Comparison of ENCODE assay signal across 8 cellular contexts in genomic region chr4:110533940-110534339, GRCh38. TPM values are rescaled to one million over a fixed set of nuclear protein-coding genes. Genes with fewer than 3 reads are reported as not detected.
A peak's percentile ranks its signal among the peaks of the same experiment; 100 is the strongest.
DNase-seq lines count a peak whose midpoint lies in the region; TF ChIP-seq lines count a peak whose summit lies in the region.

No MANE protein-coding gene starts in this region.

- peaks cover 23% of the 10 kb centered on the region for H3K9me3 Mint-ChIP-seq in nephron
- peaks cover 3% of the 10 kb centered on the region for H3K9me3 Mint-ChIP-seq in activated T-helper 1 cell treated with anti-CD3 and anti-CD28 coated beads, Interleukin-12 subunit alpha, Interleukin-12 subunit beta, Interleukin-2, Interleukin-4 antibody, amounts not matched to agents 30 ng/mL and 10 ng/mL and 1 ng/mL, durations not matched to agents 14 hours and 24 hours and 36 hours
- peaks cover 34% of the 10 kb centered on the region for H3K9me3 Mint-ChIP-seq in nephron progenitor cell

- TF ChIP-seq CTCF in nephron (IDR thresholded peaks at IDR 0.05; ENCODE audit: unreplicated experiment in 3 of 3) (no peak), nephron progenitor cell (IDR thresholded peaks at IDR 0.05) (no peak)

- H3K36me3 Mint-ChIP-seq in nephron (ENCODE audit: low read depth), result peaks cover 61% of the 10 kb centered on the region
- no peaks in the 10 kb centered on the region for H3K36me3 Mint-ChIP-seq in activated T-helper 1 cell treated with anti-CD3 and anti-CD28 coated beads, Interleukin-12 subunit alpha, Interleukin-12 subunit beta, Interleukin-2, Interleukin-4 antibody, amounts not matched to agents 30 ng/mL and 10 ng/mL and 1 ng/mL, durations not matched to agents 14 hours and 24 hours and 36 hours (ENCODE audit: low read depth)
- peaks cover 35% of the 10 kb centered on the region for H3K36me3 Mint-ChIP-seq in nephron progenitor cell (ENCODE audit: low read depth)

- DNase-seq in EL (peak; percentile 93), Kasumi-1 (lab: John Stamatoyannopoulos, UW) (peak; percentile 23 to 42), brain pericyte (ENCODE audit: low read depth, low spot score) (peak; percentile 91), G401 (ENCODE audit: low spot score) (no peak), nephron progenitor cell (no peak), posterior vena cava (ENCODE audit: low spot score) (no peak)
- no peak for DNase-seq in activated T-helper 1 cell treated with anti-CD3 and anti-CD28 coated beads, Interleukin-12 subunit alpha, Interleukin-12 subunit beta, Interleukin-2, Interleukin-4 antibody, amounts not matched to agents 30 ng/mL and 10 ng/mL and 1 ng/mL, durations not matched to agents 14 hours and 24 hours and 36 hours (ENCODE audit: low spot score)

- in situ Hi-C loops in G401 (cut with HindIII; ENCODE audit: low sequenced_read_pairs), result no loop called here

- H3K4me3 Mint-ChIP-seq in nephron (no peak overlapping the region), nephron progenitor cell (no peak overlapping the region)
- H3K4me3 Mint-ChIP-seq in activated T-helper 1 cell treated with anti-CD3 and anti-CD28 coated beads, Interleukin-12 subunit alpha, Interleukin-12 subunit beta, Interleukin-2, Interleukin-4 antibody, amounts not matched to agents 30 ng/mL and 10 ng/mL and 1 ng/mL, durations not matched to agents 14 hours and 24 hours and 36 hours, result no peak overlapping the region

- H3K27ac Mint-ChIP-seq in nephron (peak overlapping the region in 2 of 3 experiments; percentile 22 to 51), nephron progenitor cell (no peak overlapping the region)
- H3K27ac Mint-ChIP-seq in activated T-helper 1 cell treated with anti-CD3 and anti-CD28 coated beads, Interleukin-12 subunit alpha, Interleukin-12 subunit beta, Interleukin-2, Interleukin-4 antibody, amounts not matched to agents 30 ng/mL and 10 ng/mL and 1 ng/mL, durations not matched to agents 14 hours and 24 hours and 36 hours, result no peak overlapping the region

- intact Hi-C loops in activated T-helper 1 cell treated with anti-CD3 and anti-CD28 coated beads, Interleukin-12 subunit alpha, Interleukin-12 subunit beta, Interleukin-2, Interleukin-4 antibody, amounts not matched to agents 30 ng/mL and 10 ng/mL and 1 ng/mL, durations not matched to agents 14 hours and 24 hours and 36 hours (cut with micrococcal nuclease), result no loop called here
- intact Hi-C loops in posterior vena cava (cut with DNase I), result no loop called here

- no peaks in the 10 kb centered on the region for H3K27me3 Mint-ChIP-seq in nephron (ENCODE audit: low read depth)
- H3K27me3 Mint-ChIP-seq in activated T-helper 1 cell treated with anti-CD3 and anti-CD28 coated beads, Interleukin-12 subunit alpha, Interleukin-12 subunit beta, Interleukin-2, Interleukin-4 antibody, amounts not matched to agents 30 ng/mL and 10 ng/mL and 1 ng/mL, durations not matched to agents 14 hours and 24 hours and 36 hours (ENCODE audit: insufficient read depth), result peaks cover 15% of the 10 kb centered on the region
- peaks cover 3% of the 10 kb centered on the region for H3K27me3 Mint-ChIP-seq in nephron progenitor cell (ENCODE audit: low read depth, poor library complexity)

- H3K4me1 Mint-ChIP-seq in nephron (peaks cover 16% of the 10 kb centered on the region), nephron progenitor cell (no peaks in the 10 kb centered on the region)
- H3K4me1 Mint-ChIP-seq in activated T-helper 1 cell treated with anti-CD3 and anti-CD28 coated beads, Interleukin-12 subunit alpha, Interleukin-12 subunit beta, Interleukin-2, Interleukin-4 antibody, amounts not matched to agents 30 ng/mL and 10 ng/mL and 1 ng/mL, durations not matched to agents 14 hours and 24 hours and 36 hours (ENCODE audit: low read depth), result peaks cover 10% of the 10 kb centered on the region

RNA-seq across cellular contexts. Expression of gene ENPEP, which starts 58.0 kb away (rescaled TPM):
- 0.03 and 0.37 TPM in 2 replicates for total RNA-seq in activated T-helper 1 cell treated with anti-CD3 and anti-CD28 coated beads, Interleukin-12 subunit alpha, Interleukin-12 subunit beta, Interleukin-2, Interleukin-4 antibody, amounts not matched to agents 30 ng/mL and 10 ng/mL and 1 ng/mL, durations not matched to agents 14 hours and 24 hours and 36 hours
- total RNA-seq in G401 (2014; rRNA removed; shearing (Covaris generic)), result not detected in 2 replicates
- 1 to 10 TPM; 3.1 to 5.7 TPM for total RNA-seq in posterior vena cava

Comparison
In these comparisons a context has a peak if more than half of its experiments do, and no peak if none do; other contexts are left out.
1. DNase-seq: peak in EL (single experiment), Kasumi-1 (2 of 2) and brain pericyte (single experiment); none in activated T-helper 1 cell treated with anti-CD3 and anti-CD28 coated beads, Interleukin-12 subunit alpha, Interleukin-12 subunit beta, Interleukin-2, Interleukin-4 antibody, amounts not matched to agents 30 ng/mL and 10 ng/mL and 1 ng/mL, durations not matched to agents 14 hours and 24 hours and 36 hours (single experiment), G401 (single experiment), nephron progenitor cell (single experiment) and posterior vena cava (single experiment).
2. H3K27ac Mint-ChIP-seq: peak in nephron (2 of 3); none in activated T-helper 1 cell treated with anti-CD3 and anti-CD28 coated beads, Interleukin-12 subunit alpha, Interleukin-12 subunit beta, Interleukin-2, Interleukin-4 antibody, amounts not matched to agents 30 ng/mL and 10 ng/mL and 1 ng/mL, durations not matched to agents 14 hours and 24 hours and 36 hours (single experiment) and nephron progenitor cell (single experiment).